ENCODE assay signal across 9 cellular contexts in genomic region chr4:15682790-15683495, GRCh38. TPM values are rescaled to one million over a fixed set of nuclear protein-coding genes. Genes with fewer than 3 reads are reported as not detected.
A peak's percentile ranks its signal among the peaks of the same experiment; 100 is the strongest.
DNase-seq lines count a peak whose midpoint lies in the region; ATAC-seq and TF ChIP-seq lines count a peak whose summit lies in the region.
"Had no signal": no experiment of that assay in that cellular context is flagged by ENCODE, and none has a peak within 500 bp of the region (broad histone marks: within the 10 kb centered on the region; RNA-seq: fewer than 3 reads in every experiment).

No MANE protein-coding gene starts in this region.

- peak; percentile 24 for DNase-seq in SKM-1 treated with dmso at 0.1 percent for 144 hours (lab: John Stamatoyannopoulos, UW; ENCODE audit: unreplicated experiment)
- no peak for DNase-seq in SKM-1 (lab: John Stamatoyannopoulos, UW; ENCODE audit: unreplicated experiment)
- DNase-seq in T-helper 17 cell: no peak
- DNase-seq in glutamatergic neuron: no peak
- no peak for DNase-seq in stimulated activated naive B cell treated with anti-CD40 and anti-IgM and Interleukin-4, amounts not matched to agents 10 μg/mL and 1 μg/mL and 100 μg/mL, for 72 hours
- DNase-seq in HuH-7.5 (ENCODE audit: low spot score): no peak
- DNase-seq in COR-L47 (lab: John Stamatoyannopoulos, UW): no peak
- DNase-seq: RPMI8226 had no signal

- no peak for TF ChIP-seq CTCF in glutamatergic neuron (IDR thresholded peaks at IDR 0.05; ENCODE audit: partially characterized antibody, unreplicated experiment)

- H3K36me3 Mint-ChIP-seq in T-helper 17 cell (ENCODE audit: low read depth) (no peaks in the 10 kb centered on the region), glutamatergic neuron (ENCODE audit: unreplicated experiment) (no peaks in the 10 kb centered on the region)
- H3K36me3 Mint-ChIP-seq in stimulated activated naive B cell treated with anti-CD40 and anti-IgM and Interleukin-4, amounts not matched to agents 10 μg/mL and 1 μg/mL and 100 μg/mL, for 72 hours: peaks cover 10 to 18% of the 10 kb centered on the region in 2 donors

- no peak for ATAC-seq in T-helper 17 cell
- no peak for ATAC-seq in stimulated activated naive B cell treated with anti-CD40 and anti-IgM and Interleukin-4, amounts not matched to agents 10 μg/mL and 1 μg/mL and 100 μg/mL, for 72 hours (replicated peaks)
- no peak for ATAC-seq in HG03095 (IDR thresholded peaks at IDR 0.05; ENCODE audit: unreplicated experiment)

- H3K27me3 Mint-ChIP-seq in T-helper 17 cell (no peaks in the 10 kb centered on the region), glutamatergic neuron (ENCODE audit: unreplicated experiment) (peaks cover 3% of the 10 kb centered on the region)
- H3K27me3 Mint-ChIP-seq in stimulated activated naive B cell treated with anti-CD40 and anti-IgM and Interleukin-4, amounts not matched to agents 10 μg/mL and 1 μg/mL and 100 μg/mL, for 72 hours: no peaks in the 10 kb centered on the region

- H3K27ac Mint-ChIP-seq in T-helper 17 cell: peak overlapping the region; percentile 100
- H3K27ac Mint-ChIP-seq in glutamatergic neuron (ENCODE audit: unreplicated experiment): peak overlapping the region; percentile 99
- H3K27ac Mint-ChIP-seq in stimulated activated naive B cell treated with anti-CD40 and anti-IgM and Interleukin-4, amounts not matched to agents 10 μg/mL and 1 μg/mL and 100 μg/mL, for 72 hours: peak overlapping the region; percentile 99

- peaks cover 20% of the 10 kb centered on the region for H3K4me1 Mint-ChIP-seq in T-helper 17 cell
- H3K4me1 Mint-ChIP-seq in glutamatergic neuron (ENCODE audit: low read depth, unreplicated experiment): peaks cover 15% of the 10 kb centered on the region
- H3K4me1 Mint-ChIP-seq in stimulated activated naive B cell treated with anti-CD40 and anti-IgM and Interleukin-4, amounts not matched to agents 10 μg/mL and 1 μg/mL and 100 μg/mL, for 72 hours: peaks cover 14 to 39% of the 10 kb centered on the region in 2 donors

- peaks cover 9% of the 10 kb centered on the region for H3K9me3 Mint-ChIP-seq in glutamatergic neuron (ENCODE audit: unreplicated experiment)
- peaks cover 0 to 2% of the 10 kb centered on the region in 2 donors for H3K9me3 Mint-ChIP-seq in stimulated activated naive B cell treated with anti-CD40 and anti-IgM and Interleukin-4, amounts not matched to agents 10 μg/mL and 1 μg/mL and 100 μg/mL, for 72 hours

- no peaks in the 10 kb centered on the region for H3K9me3 ChIP-seq in T-helper 17 cell (ENCODE audit: control insufficient read depth, low read length, poor library complexity, severe bottlenecking)

- H3K4me3 Mint-ChIP-seq in T-helper 17 cell (peak overlapping the region; percentile 98), glutamatergic neuron (ENCODE audit: unreplicated experiment) (peak overlapping the region; percentile 97)
- peak overlapping the region; percentile 98 for H3K4me3 Mint-ChIP-seq in stimulated activated naive B cell treated with anti-CD40 and anti-IgM and Interleukin-4, amounts not matched to agents 10 μg/mL and 1 μg/mL and 100 μg/mL, for 72 hours

RNA-seq across cellular contexts. Expression of gene FAM200B, which starts 1.3 kb away (rescaled TPM):
- total RNA-seq in T-helper 17 cell (10 to 100 TPM; 14.1 to 20.5 TPM), glutamatergic neuron (ENCODE audit: unreplicated experiment) (27.4 TPM)

RNA-seq across cellular contexts. Expression of gene BST1, which starts 19.9 kb away (rescaled TPM):
- 1 to 10 TPM in 1 of 2 donors, under 1 TPM in 1; 0.89 to 1.9 TPM for total RNA-seq in T-helper 17 cell
- total RNA-seq in glutamatergic neuron (ENCODE audit: unreplicated experiment): not detected

RNA-seq across cellular contexts. Expression of gene FBXL5, which starts 27.8 kb away (rescaled TPM):
- total RNA-seq in T-helper 17 cell (10 to 100 TPM; 48.7 to 49.9 TPM), glutamatergic neuron (ENCODE audit: unreplicated experiment) (62.2 TPM)
